In genomic region chr7:29841926-29842671, GRCh38 we compare ENCODE assay signal across 1 cellular context.
TF ChIP-seq lines count a peak whose summit lies in the region.

No MANE protein-coding gene starts in this region.

TF ChIP-seq in K562, 482 proteins besides CTCF, POLR2A, EP300 and RAD21 (continued from another document and continues in another):
- TF ChIP-seq STAT5A (IDR thresholded peaks at IDR 0.05; ENCODE audit: borderline replicate concordance, low read length) (peak; percentile 35; the same call in 1 of the 2 replicates), PCBP1 (IDR thresholded peaks at IDR 0.05; ENCODE audit: low read depth, low read length, poor library complexity, severe bottlenecking) (no peak), KDM1A (IDR thresholded peaks at IDR 0.05) (peak in 1 of 2 experiments; percentile 45; a peak in 2 of 4 replicates), BDP1 (IDR thresholded peaks at IDR 0.05; ENCODE audit: insufficient read depth, insufficient read length) (no peak), SMARCA4 (IDR thresholded peaks at IDR 0.05) (peak; percentile 79), CBFA2T3 (IDR thresholded peaks at IDR 0.05) (peak; percentile 83), TEAD2 (tag; IDR thresholded peaks at IDR 0.05) (no peak), HNRNPK (IDR thresholded peaks at IDR 0.05; ENCODE audit: low read depth, low read length, poor library complexity, severe bottlenecking) (no peak), FOXJ3 (CRISPR knock-in tag; IDR thresholded peaks at IDR 0.05) (no peak), PURB (CRISPR knock-in tag; IDR thresholded peaks at IDR 0.05; ENCODE audit: low read depth) (no peak), NFIC (IDR thresholded peaks at IDR 0.05) (no peak), MBD1 (CRISPR knock-in tag; IDR thresholded peaks at IDR 0.05) (0 out of 2 replicates have a peak, but pooled peaks have one; percentile 12), CBX3 (IDR thresholded peaks at IDR 0.05; ENCODE audit: borderline replicate concordance in 1 of 2, low read length in 2 of 2) (peak in 1 of 2 experiments; percentile 52; a peak in 1 of 3 replicates), POU5F1 (IDR thresholded peaks at IDR 0.05; ENCODE audit: borderline replicate concordance, low read depth, low read length, partially characterized antibody) (no peak), RCOR1 (IDR thresholded peaks at IDR 0.05; ENCODE audit: borderline replicate concordance in 1 of 2, low read depth in 2 of 2, low read length in 2 of 2) (peak in 1 of 2 experiments; percentile 37; a peak in 1 of 4 replicates), POLR2AphosphoS5 (IDR thresholded peaks at IDR 0.05; ENCODE audit: control insufficient read depth, insufficient read depth, low read depth, low read length) (peak; percentile 56), MTA2 (IDR thresholded peaks at IDR 0.05; ENCODE audit: low read depth) (no peak), ZFP1 (CRISPR knock-in tag; IDR thresholded peaks at IDR 0.05) (no peak), ARID1B (IDR thresholded peaks at IDR 0.05) (peak; percentile 82), FOXM1 (IDR thresholded peaks at IDR 0.05; ENCODE audit: low read depth) (peak; percentile 52), FOXM1 (CRISPR knock-in tag; IDR thresholded peaks at IDR 0.05; ENCODE audit: low read depth) (no peak), NFIX (CRISPR knock-in tag; IDR thresholded peaks at IDR 0.05; ENCODE audit: low read depth) (no peak), ZNF324 (CRISPR knock-in tag; IDR thresholded peaks at IDR 0.05) (no peak), MEIS2 (IDR thresholded peaks at IDR 0.05; ENCODE audit: partially characterized antibody) (peak; percentile 17), SPI1 (IDR thresholded peaks at IDR 0.05; ENCODE audit: borderline replicate concordance, low read depth, low read length) (no peak), PRDM10 (IDR thresholded peaks at IDR 0.05; ENCODE audit: partially characterized antibody) (no peak), PHF20 (IDR thresholded peaks at IDR 0.05; ENCODE audit: partially characterized antibody) (no peak), ZNF384 (IDR thresholded peaks at IDR 0.05; ENCODE audit: low read depth, low read length) (no peak), CAMTA2 (CRISPR knock-in tag; conservative IDR thresholded peaks at IDR 0.05) (no peak), ZFPM2 (CRISPR knock-in tag; IDR thresholded peaks at IDR 0.05) (no peak), ELF1 (tag; IDR thresholded peaks at IDR 0.05) (peak; percentile 47; the same call in 1 of the 2 replicates), TEAD4 (IDR thresholded peaks at IDR 0.05; ENCODE audit: low read length) (peak; percentile 74), TEAD4 (CRISPR knock-in tag; IDR thresholded peaks at IDR 0.05; ENCODE audit: borderline replicate concordance) (no peak), ZNF75A (CRISPR knock-in tag; IDR thresholded peaks at IDR 0.05) (peak; percentile 85), NCOA2 (IDR thresholded peaks at IDR 0.05; ENCODE audit: partially characterized antibody in 2 of 2) (no peak), ZNF347 (CRISPR knock-in tag; IDR thresholded peaks at IDR 0.05; ENCODE audit: low read depth) (no peak), CXXC5 (CRISPR knock-in tag; IDR thresholded peaks at IDR 0.05) (peak; percentile 24; the same call in 1 of the 2 replicates), RFX7 (CRISPR knock-in tag; IDR thresholded peaks at IDR 0.05) (no peak), NR0B1 (IDR thresholded peaks at IDR 0.05; ENCODE audit: partially characterized antibody) (no peak), TBP (optimal IDR thresholded peaks at IDR 0.05; ENCODE audit: low read depth, low read length) (peak; percentile 2), JUNB (CRISPR knock-in tag; conservative IDR thresholded peaks at IDR 0.05) (no peak), TSHZ1 (CRISPR knock-in tag; IDR thresholded peaks at IDR 0.05) (no peak), ZNF282 (CRISPR knock-in tag; IDR thresholded peaks at IDR 0.05) (no peak), FUS (optimal IDR thresholded peaks at IDR 0.05; ENCODE audit: low read depth, low read length) (no peak), ETV1 (tag; conservative IDR thresholded peaks at IDR 0.05; ENCODE audit: low read depth) (no peak), PRMT5 (CRISPR knock-in tag; IDR thresholded peaks at IDR 0.05) (no peak), UBTF (IDR thresholded peaks at IDR 0.05; ENCODE audit: borderline replicate concordance in 1 of 2, low read depth in 2 of 2, low read length in 2 of 2) (peak in 1 of 2 experiments; percentile 46; a peak in 1 of 4 replicates), SMARCE1 (IDR thresholded peaks at IDR 0.05) (0 out of 2 replicates have a peak, but pooled peaks have one; percentile 47)
- TF ChIP-seq, protein P1, sequence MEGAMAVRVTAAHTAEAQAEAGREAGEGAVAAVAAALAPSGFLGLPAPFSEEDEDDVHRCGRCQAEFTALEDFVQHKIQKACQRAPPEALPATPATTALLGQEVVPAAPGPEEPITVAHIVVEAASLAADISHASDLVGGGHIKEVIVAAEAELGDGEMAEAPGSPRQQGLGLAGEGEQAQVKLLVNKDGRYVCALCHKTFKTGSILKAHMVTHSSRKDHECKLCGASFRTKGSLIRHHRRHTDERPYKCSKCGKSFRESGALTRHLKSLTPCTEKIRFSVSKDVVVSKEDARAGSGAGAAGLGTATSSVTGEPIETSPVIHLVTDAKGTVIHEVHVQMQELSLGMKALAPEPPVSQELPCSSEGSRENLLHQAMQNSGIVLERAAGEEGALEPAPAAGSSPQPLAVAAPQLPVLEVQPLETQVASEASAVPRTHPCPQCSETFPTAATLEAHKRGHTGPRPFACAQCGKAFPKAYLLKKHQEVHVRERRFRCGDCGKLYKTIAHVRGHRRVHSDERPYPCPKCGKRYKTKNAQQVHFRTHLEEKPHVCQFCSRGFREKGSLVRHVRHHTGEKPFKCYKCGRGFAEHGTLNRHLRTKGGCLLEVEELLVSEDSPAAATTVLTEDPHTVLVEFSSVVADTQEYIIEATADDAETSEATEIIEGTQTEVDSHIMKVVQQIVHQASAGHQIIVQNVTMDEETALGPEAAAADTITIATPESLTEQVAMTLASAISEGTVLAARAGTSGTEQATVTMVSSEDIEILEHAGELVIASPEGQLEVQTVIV (CRISPR knock-in tag; IDR thresholded peaks at IDR 0.05; ENCODE audit: borderline replicate concordance), result no peak
- TF ChIP-seq, protein P2, sequence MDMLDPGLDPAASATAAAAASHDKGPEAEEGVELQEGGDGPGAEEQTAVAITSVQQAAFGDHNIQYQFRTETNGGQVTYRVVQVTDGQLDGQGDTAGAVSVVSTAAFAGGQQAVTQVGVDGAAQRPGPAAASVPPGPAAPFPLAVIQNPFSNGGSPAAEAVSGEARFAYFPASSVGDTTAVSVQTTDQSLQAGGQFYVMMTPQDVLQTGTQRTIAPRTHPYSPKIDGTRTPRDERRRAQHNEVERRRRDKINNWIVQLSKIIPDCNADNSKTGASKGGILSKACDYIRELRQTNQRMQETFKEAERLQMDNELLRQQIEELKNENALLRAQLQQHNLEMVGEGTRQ (CRISPR knock-in tag; IDR thresholded peaks at IDR 0.05), result no peak
- TF ChIP-seq, protein P3, sequence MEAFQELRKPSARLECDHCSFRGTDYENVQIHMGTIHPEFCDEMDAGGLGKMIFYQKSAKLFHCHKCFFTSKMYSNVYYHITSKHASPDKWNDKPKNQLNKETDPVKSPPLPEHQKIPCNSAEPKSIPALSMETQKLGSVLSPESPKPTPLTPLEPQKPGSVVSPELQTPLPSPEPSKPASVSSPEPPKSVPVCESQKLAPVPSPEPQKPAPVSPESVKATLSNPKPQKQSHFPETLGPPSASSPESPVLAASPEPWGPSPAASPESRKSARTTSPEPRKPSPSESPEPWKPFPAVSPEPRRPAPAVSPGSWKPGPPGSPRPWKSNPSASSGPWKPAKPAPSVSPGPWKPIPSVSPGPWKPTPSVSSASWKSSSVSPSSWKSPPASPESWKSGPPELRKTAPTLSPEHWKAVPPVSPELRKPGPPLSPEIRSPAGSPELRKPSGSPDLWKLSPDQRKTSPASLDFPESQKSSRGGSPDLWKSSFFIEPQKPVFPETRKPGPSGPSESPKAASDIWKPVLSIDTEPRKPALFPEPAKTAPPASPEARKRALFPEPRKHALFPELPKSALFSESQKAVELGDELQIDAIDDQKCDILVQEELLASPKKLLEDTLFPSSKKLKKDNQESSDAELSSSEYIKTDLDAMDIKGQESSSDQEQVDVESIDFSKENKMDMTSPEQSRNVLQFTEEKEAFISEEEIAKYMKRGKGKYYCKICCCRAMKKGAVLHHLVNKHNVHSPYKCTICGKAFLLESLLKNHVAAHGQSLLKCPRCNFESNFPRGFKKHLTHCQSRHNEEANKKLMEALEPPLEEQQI (IDR thresholded peaks at IDR 0.05), result no peak
